ENCODE assay signal across 11 cellular contexts in genomic region chr3:46577580-46578249, GRCh38. TPM values are rescaled to one million over a fixed set of nuclear protein-coding genes. Genes with fewer than 3 reads are reported as not detected.
"Had no signal": no experiment of that assay in that cellular context is flagged by ENCODE, and none has a peak within 500 bp of the region (broad histone marks: within the 10 kb centered on the region; RNA-seq: fewer than 3 reads in every experiment).

No MANE protein-coding gene starts in this region.

RNA-seq across cellular contexts. Expression of gene LRRC2, which starts 11.6 kb away (rescaled TPM):
- total RNA-seq: activated CD4-positive, alpha-beta T cell treated with anti-CD3 and anti-CD28 coated beads, Interleukin-2, amount 10 ng/mL, durations not matched to agents 24 days and 14 days; activated CD8-positive, alpha-beta memory T cell treated with anti-CD3 and anti-CD28 coated beads for 36 hours; activated CD8-positive, alpha-beta T cell treated with anti-CD3 and anti-CD28 coated beads for 36 hours; activated naive CD8-positive, alpha-beta T cell treated with anti-CD3 and anti-CD28 coated beads for 36 hours; activated T-helper 17 cell treated with anti-CD3 and anti-CD28 coated beads, Interleukin-2, amount 50 U/mL, for 72 hours; SJCRH30; T-helper 2 cell treated with Interferon-gamma antibody and Interleukin-4, amounts not matched to agents 100 ng/mL and 5 ng/mL, for 36 hours had no signal

RNA-seq across cellular contexts. Expression of gene FAM240A, which starts 34.6 kb away (rescaled TPM):
- total RNA-seq: activated CD4-positive, alpha-beta T cell treated with anti-CD3 and anti-CD28 coated beads, Interleukin-2, amount 10 ng/mL, durations not matched to agents 24 days and 14 days; activated CD8-positive, alpha-beta memory T cell treated with anti-CD3 and anti-CD28 coated beads for 36 hours; activated CD8-positive, alpha-beta T cell treated with anti-CD3 and anti-CD28 coated beads for 36 hours; activated naive CD8-positive, alpha-beta T cell treated with anti-CD3 and anti-CD28 coated beads for 36 hours; activated T-cell treated with anti-CD3 and anti-CD28 coated beads, Interleukin-2, amount 50 U/mL, for 72 hours; activated T-helper 17 cell treated with anti-CD3 and anti-CD28 coated beads, Interleukin-2, amount 50 U/mL, for 72 hours; aorta; RPMI7951; SJCRH30; T-helper 1 cell treated with Interleukin-12 subunit alpha and Interleukin-12 subunit beta and Interleukin-4 antibody, amounts not matched to agents 30 ng/mL and 1 ng/mL, for 36 hours; T-helper 2 cell treated with Interferon-gamma antibody and Interleukin-4, amounts not matched to agents 100 ng/mL and 5 ng/mL, for 36 hours had no signal
- polyA plus RNA-seq: aorta had no signal
